Comparison of ENCODE assay signal across 1 cellular context in genomic region chr3:119809249-119810017, GRCh38.
TF ChIP-seq lines count a peak whose summit lies in the region.

No MANE protein-coding gene starts in this region.

TF ChIP-seq in GM12878, 131 proteins besides CTCF, POLR2A, EP300 and RAD21 (continued from another document):
- peak; percentile 64 for TF ChIP-seq USF1 (IDR thresholded peaks at IDR 0.05; ENCODE audit: borderline replicate concordance, extremely low read length, insufficient read depth, low read depth, low read length)
